Comparison of ENCODE assay signal across 16 cellular contexts in genomic region chr2:97067279-97068004, GRCh38.
"Had no signal": no experiment of that assay in that cellular context is flagged by ENCODE, and none has a peak within 500 bp of the region (broad histone marks: within the 10 kb centered on the region; RNA-seq: fewer than 3 reads in every experiment).

No MANE protein-coding gene starts in this region.

- H3K4me3 ChIP-seq: coronary artery had no signal

- DNase-seq: activated CD4-positive, alpha-beta memory T cell treated with anti-CD3 and anti-CD28 coated beads, Interleukin-2, amount 10 ng/mL, durations not matched to agents 7 days and 5 days; activated CD4-positive, alpha-beta T cell treated with anti-CD3 and anti-CD28 coated beads for 4 hours; activated effector memory CD4-positive, alpha-beta T cell treated with Interleukin-2 at 50 U/mL for 16 hours; activated T-cell treated with anti-CD3 and anti-CD28 coated beads, Interleukin-2, amount 50 U/mL, for 4 hours; central memory CD4-positive, alpha-beta T cell; foreskin melanocyte; head of caudate nucleus; left cardiac atrium; naive thymus-derived CD8-positive, alpha-beta T cell; retina; stimulated activated CD4-positive, alpha-beta T cell treated with anti-CD3 and anti-CD28 coated beads, Interleukin-15, amount 100 ng/mL, for 24 hours; stimulated activated CD4-positive, alpha-beta T cell treated with anti-CD3 and anti-CD28 coated beads, Interleukin-4, amount 100 ng/mL, for 1 hour; stimulated activated naive CD4-positive, alpha-beta T cell treated with Interleukin-2 at 50 U/mL for 16 hours; T-helper 17 cell had no signal

- H3K27ac ChIP-seq: coronary artery, neutrophil had no signal

- ATAC-seq: activated T-cell treated with anti-CD3 and anti-CD28 coated beads, Interleukin-2, amount 50 U/mL, for 4 hours; naive thymus-derived CD8-positive, alpha-beta T cell; T-helper 17 cell had no signal

- H3K36me3 ChIP-seq: neutrophil had no signal

- H3K9me3 ChIP-seq: neutrophil had no signal
